1 cellular context compared by ENCODE assay signal in genomic region chr15:62904511-62904910, GRCh38.
TF ChIP-seq lines count a peak whose summit lies in the region.

No MANE protein-coding gene starts in this region.

TF ChIP-seq in liver, 16 proteins besides CTCF, POLR2A, EP300 and RAD21 (continued from another document):
- TF ChIP-seq, protein P1, sequence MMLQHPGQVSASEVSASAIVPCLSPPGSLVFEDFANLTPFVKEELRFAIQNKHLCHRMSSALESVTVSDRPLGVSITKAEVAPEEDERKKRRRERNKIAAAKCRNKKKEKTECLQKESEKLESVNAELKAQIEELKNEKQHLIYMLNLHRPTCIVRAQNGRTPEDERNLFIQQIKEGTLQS (IDR thresholded peaks at IDR 0.05) = no peak
- TF ChIP-seq, protein P2, sequence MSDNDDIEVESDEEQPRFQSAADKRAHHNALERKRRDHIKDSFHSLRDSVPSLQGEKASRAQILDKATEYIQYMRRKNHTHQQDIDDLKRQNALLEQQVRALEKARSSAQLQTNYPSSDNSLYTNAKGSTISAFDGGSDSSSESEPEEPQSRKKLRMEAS (IDR thresholded peaks at IDR 0.05) = no peak
- TF ChIP-seq SP1 (IDR thresholded peaks at IDR 0.05) (no peak), FOXA1 (IDR thresholded peaks at IDR 0.05) (no peak), NR2F2 (IDR thresholded peaks at IDR 0.05) (no peak), GABPA (IDR thresholded peaks at IDR 0.05 in 1 of 2, conservative IDR thresholded peaks at IDR 0.05 in 1 of 2) (no peak), TAF1 (conservative IDR thresholded peaks at IDR 0.05) (no peak), FOXA2 (IDR thresholded peaks at IDR 0.05) (no peak), JUND (IDR thresholded peaks at IDR 0.05) (no peak)
